ENCODE assay signal across 27 cellular contexts in the genomic region with DNA sequence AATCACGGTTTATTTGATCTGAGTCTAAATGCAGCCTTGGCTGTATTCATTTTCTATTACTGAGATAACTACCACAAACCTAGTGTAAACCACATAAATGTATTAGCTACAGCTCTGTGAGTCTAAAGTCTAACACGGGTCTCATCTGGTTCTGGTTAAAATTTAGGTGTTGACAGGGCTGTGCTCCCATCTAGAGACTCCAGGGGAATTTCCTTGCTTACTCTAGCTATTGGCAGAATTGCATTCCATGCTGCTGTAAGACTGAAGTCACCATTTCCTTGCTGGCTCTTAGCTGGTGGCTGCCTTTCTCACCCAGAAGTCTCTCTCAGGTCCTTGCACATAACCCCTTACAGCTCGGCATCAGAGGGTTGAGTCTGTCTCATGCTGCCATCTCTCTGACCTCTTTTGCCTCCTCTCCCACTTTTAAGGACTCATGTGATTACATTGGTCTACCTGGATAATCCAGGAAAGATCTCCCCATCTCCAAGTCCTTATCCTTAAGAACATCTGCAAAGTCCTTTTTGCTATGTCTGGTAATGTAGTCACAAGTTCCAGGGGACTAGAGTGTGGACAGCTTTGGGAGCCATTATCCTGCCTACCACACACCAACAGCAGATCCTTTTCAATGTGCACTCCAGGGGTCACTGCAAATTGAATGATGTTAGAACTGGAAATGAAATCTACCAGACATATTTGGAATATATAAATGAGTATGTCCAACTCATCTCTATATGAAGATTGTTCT.
A peak's percentile ranks its signal among the peaks of the same experiment; 100 is the strongest.
DNase-seq lines count a peak whose midpoint lies in the region; ATAC-seq, FAIRE-seq and TF ChIP-seq lines count a peak whose summit lies in the region.
"Had no signal": no experiment of that assay in that cellular context is flagged by ENCODE, and none has a peak within 500 bp of the region (broad histone marks: within the 10 kb centered on the region; RNA-seq: fewer than 3 reads in every experiment).

No MANE protein-coding gene starts in this region.

- peak overlapping the region in 4 of 12 donors; percentile 8 to 57 (median 26) for H3K27ac ChIP-seq in heart left ventricle
- H3K27ac ChIP-seq: SJCRH30, VCaP had no signal

- TF ChIP-seq POLR2A in heart left ventricle (IDR thresholded peaks at IDR 0.05) (no peak), GM12892 (IDR thresholded peaks at IDR 0.05; ENCODE audit: low read depth, low read length) (no peak)

- peak; percentile 91 for ATAC-seq in Right ventricle myocardium inferior
- peak in 3 of 4 donors; percentile 37 to 90 (median 80) for ATAC-seq in heart left ventricle
- ATAC-seq: activated T-helper 17 cell treated with anti-CD3 and anti-CD28 coated beads, Interleukin-2, amount 50 U/mL, for 72 hours; natural killer cell treated with Interleukin-12 subunit alpha and Interleukin-12 subunit beta and Interleukin-15 and Interleukin-18, amount 100 ng/mL, for 72 hours; Panc1; stimulated activated naive B cell treated with anti-CD40 and anti-IgM and Interleukin-4, amounts not matched to agents 10 μg/mL and 1 μg/mL and 100 μg/mL, for 72 hours had no signal

- H3K9me3 ChIP-seq in heart left ventricle = peaks cover 0 to 2% (median 0%) of the 10 kb centered on the region in 12 donors
- H3K9me3 ChIP-seq: BE2C had no signal

- H3K4me1 ChIP-seq in heart left ventricle = peaks cover 0 to 7% (median 0%) of the 10 kb centered on the region in 12 donors
- H3K4me1 ChIP-seq: BE2C had no signal

- no peak for TF ChIP-seq CTCF in bronchial epithelial cell (IDR thresholded peaks at IDR 0.05; ENCODE audit: insufficient read depth, low read length, severe bottlenecking)
- no peak for TF ChIP-seq CTCF in heart left ventricle (IDR thresholded peaks at IDR 0.05)
- no peak for TF ChIP-seq CTCF in D721Med (IDR thresholded peaks at IDR 0.05; ENCODE audit: insufficient read depth, missing control alignments)

- intact Hi-C loops in Right ventricle myocardium inferior (cut with DNase I) = no loop called here
- intact Hi-C loops in cardiac septum (cut with DNase I) = no loop called here
- intact Hi-C loops in heart left ventricle (cut with DNase I) = loop anchor here in 1 of 10 donors (5.0 kb wide), 1 partner anchor 354 kb away; no protein-coding TSS in a partner anchor

- 64 to 78% (median 70%) methylated on average over 3 of the region's 3 CpGs for WGBS in heart left ventricle, 4 donors

- peak; percentile 13 for FAIRE-seq in bronchial epithelial cell (lab: Jason Lieb, UNC)
- no peak for FAIRE-seq in D721Med (lab: Jason Lieb, UNC)
- no peak for FAIRE-seq in GM12892 (lab: Jason Lieb, UNC)
- FAIRE-seq: colon, endothelial cell of umbilical vein had no signal

- DNase-seq in Right ventricle myocardium inferior (ENCODE audit: missing footprints) = no peak
- no peak for DNase-seq in cardiac septum (ENCODE audit: low spot score)
- DNase-seq in bronchial epithelial cell (ENCODE audit: low read depth) = no peak
- no peak for DNase-seq in heart left ventricle
- no peak for DNase-seq in MV-4-11 (lab: John Stamatoyannopoulos, UW)
- DNase-seq in D721Med (ENCODE audit: insufficient read length, low spot score) = no peak
- DNase-seq in LoVo (ENCODE audit: low spot score) = no peak
- DNase-seq in GM12892 (ENCODE audit: insufficient read length) = no peak
- DNase-seq: 8988T; activated CD4-positive, alpha-beta T cell treated with anti-CD3 and anti-CD28 coated beads for 4 hours; BE2C; CD8-positive, alpha-beta memory T cell; DMS 273 treated with DMSO at 0.1 percent for 48 hours; Kasumi-1; NCI-H1436; NCI-H2081 treated with DMSO at 0.1 percent for 48 hours; NCI-H748 treated with DMSO at 0.1 percent for 48 hours; stimulated activated naive B cell treated with anti-CD40 and anti-IgM and Interleukin-4, amounts not matched to agents 10 μg/mL and 1 μg/mL and 100 μg/mL, for 72 hours; T1000 had no signal

- no peak overlapping the region for H3K4me3 ChIP-seq in bronchial epithelial cell (ENCODE audit: low read depth, low read length)
- no peak overlapping the region for H3K4me3 ChIP-seq in heart left ventricle
- H3K4me3 ChIP-seq: lung had no signal

- no peaks in the 10 kb centered on the region for H3K36me3 ChIP-seq in bronchial epithelial cell (ENCODE audit: control insufficient read depth, insufficient read depth, low read length)
- H3K36me3 ChIP-seq in heart left ventricle = no peaks in the 10 kb centered on the region
- H3K36me3 ChIP-seq: BE2C, SJCRH30 had no signal

- H3K27me3 ChIP-seq in bronchial epithelial cell (ENCODE audit: control insufficient read depth, insufficient read depth, low read length) (no peaks in the 10 kb centered on the region), heart left ventricle (peaks cover 0 to 19% (median 0%) of the 10 kb centered on the region in 9 donors)
- H3K27me3 ChIP-seq: SJCRH30 had no signal
